ENCODE assay signal across 17 cellular contexts in the genomic region with DNA sequence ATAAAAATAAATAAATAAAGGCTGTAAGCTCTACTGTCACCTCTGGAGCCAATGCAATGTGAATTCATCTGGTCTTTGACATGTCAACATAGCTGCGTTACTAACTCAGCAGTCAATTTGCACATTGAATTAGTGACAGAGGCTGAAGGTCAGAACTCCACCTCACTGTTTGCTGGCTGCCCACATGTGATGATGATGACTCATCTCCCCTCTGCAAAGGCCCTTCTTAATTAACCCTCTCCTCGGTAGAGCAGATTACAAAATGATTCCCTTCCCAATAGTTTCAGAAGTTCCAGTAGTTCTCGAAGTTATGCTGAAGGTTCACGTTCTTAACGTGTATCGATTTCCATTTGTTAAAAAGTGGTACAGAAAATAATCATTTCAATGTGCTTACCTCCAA.
DNase-seq lines count a peak whose midpoint lies in the region; TF ChIP-seq lines count a peak whose summit lies in the region.
"Had no signal": no experiment of that assay in that cellular context is flagged by ENCODE, and none has a peak within 500 bp of the region (broad histone marks: within the 10 kb centered on the region; RNA-seq: fewer than 3 reads in every experiment).

No MANE protein-coding gene starts in this region.

- DNase-seq in COR-L47 (lab: John Stamatoyannopoulos, UW) (peak; percentile 10), HT-29 (ENCODE audit: low spot score) (peak; percentile 6), SW480 (ENCODE audit: low spot score) (peak; percentile 83), iPS-NIHi7 (ENCODE audit: extremely low spot score) (peak; percentile 55), erythroblast (lab: John Stamatoyannopoulos, UW) (no peak), posterior vena cava (ENCODE audit: low spot score) (no peak), NCI-H2196 treated with DMSO at 0.1 percent for 48 hours (lab: John Stamatoyannopoulos, UW; ENCODE audit: unreplicated experiment) (no peak), NCI-H2081 treated with DMSO at 0.1 percent for 48 hours (lab: John Stamatoyannopoulos, UW) (no peak)
- DNase-seq: activated CD4-positive, alpha-beta T cell treated with anti-CD3 and anti-CD28 coated beads for 4 hours; activated naive CD4-positive, alpha-beta T cell treated with anti-CD3 and anti-CD28 coated beads, Interleukin-2, amount 50 U/mL, for 16 hours; CD8-positive, alpha-beta T cell; dermis blood vessel endothelial cell; left cardiac atrium; NCI-H1105 treated with DMSO at 0.1 percent for 48 hours; right cardiac atrium; SIG-M5; uterus had no signal

- intact Hi-C loops in posterior vena cava (cut with DNase I), result no loop called here

- TF ChIP-seq POLR2A in erythroblast (IDR thresholded peaks at IDR 0.05; ENCODE audit: low read length), result no peak

Comparison
In these comparisons a context has a peak if more than half of its experiments do, and no peak if none do; other contexts are left out.
1. DNase-seq: peak in COR-L47 (single experiment), HT-29 (single experiment), SW480 (single experiment) and iPS-NIHi7 (single experiment); none in erythroblast (0 of 2), posterior vena cava (single experiment), NCI-H2196 treated with DMSO at 0.1 percent for 48 hours (single experiment) and NCI-H2081 treated with DMSO at 0.1 percent for 48 hours (single experiment).